12 cellular contexts compared by ENCODE assay signal in genomic region chr20:39853664-39854063, GRCh38.
A peak's percentile ranks its signal among the peaks of the same experiment; 100 is the strongest.
DNase-seq lines count a peak whose midpoint lies in the region; ATAC-seq and TF ChIP-seq lines count a peak whose summit lies in the region.
"Had no signal": no experiment of that assay in that cellular context is flagged by ENCODE, and none has a peak within 500 bp of the region (broad histone marks: within the 10 kb centered on the region; RNA-seq: fewer than 3 reads in every experiment).

No MANE protein-coding gene starts in this region.

- no peak for TF ChIP-seq CTCF in parathyroid adenoma (IDR thresholded peaks at IDR 0.05)

- peak overlapping the region; percentile 19 for H2AFZ ChIP-seq in parathyroid adenoma

- DNase-seq in stimulated activated CD4-positive, alpha-beta T cell treated with anti-CD3 and anti-CD28 coated beads, Interleukin-2, amount 100 ng/mL, for 48 hours, result no peak
- DNase-seq in NCI-H2196 (lab: John Stamatoyannopoulos, UW; ENCODE audit: unreplicated experiment), result no peak
- no peak for DNase-seq in effector CD8-positive, alpha-beta T cell (lab: John Stamatoyannopoulos, UW)
- no peak for DNase-seq in posterior vena cava (ENCODE audit: low spot score)
- DNase-seq: activated CD8-positive, alpha-beta memory T cell treated with anti-CD3 and anti-CD28 coated beads, Interleukin-2, amount 50 U/mL, for 48 hours; NCI-H1694; stimulated activated CD4-positive, alpha-beta T cell treated with anti-CD3 and anti-CD28 coated beads, Interleukin-1b, Interleukin-23, amount 100 ng/mL, for 48 hours; thyroid gland had no signal

- peaks cover 47% of the 10 kb centered on the region for H3K4me1 ChIP-seq in ectodermal cell (ENCODE audit: control insufficient read depth, insufficient read depth, low read length)
- peaks cover 49% of the 10 kb centered on the region for H3K4me1 ChIP-seq in parathyroid adenoma

- no peaks in the 10 kb centered on the region for H3K9me3 ChIP-seq in ectodermal cell (ENCODE audit: control insufficient read depth, low read length)
- no peaks in the 10 kb centered on the region for H3K9me3 ChIP-seq in parathyroid adenoma (ENCODE audit: control insufficient read depth, low read length)
- H3K9me3 ChIP-seq: thyroid gland had no signal

- 0% methylated on average over 1 of the region's 1 CpG for WGBS in ectodermal cell, 2 experiments

- no peak overlapping the region for H3K9ac ChIP-seq in parathyroid adenoma

- H3K27ac ChIP-seq in ectodermal cell (ENCODE audit: insufficient read depth, low read depth, low read length, poor library complexity, severe bottlenecking) (peak overlapping the region; percentile 85), parathyroid adenoma (peak overlapping the region; percentile 7)
- H3K27ac ChIP-seq: thyroid gland had no signal

- H3K4me2 ChIP-seq in parathyroid adenoma (ENCODE audit: low read length), result no peak overlapping the region

- H3K4me3 ChIP-seq in ectodermal cell (ENCODE audit: insufficient read depth, low read depth, low read length), result no peak overlapping the region
- no peak overlapping the region for H3K4me3 ChIP-seq in parathyroid adenoma (ENCODE audit: low read depth, low read length)
- H3K4me3 ChIP-seq: thyroid gland had no signal

- H3K36me3 ChIP-seq in ectodermal cell (ENCODE audit: control insufficient read depth, insufficient read depth, low read length), result no peaks in the 10 kb centered on the region
- no peaks in the 10 kb centered on the region for H3K36me3 ChIP-seq in parathyroid adenoma (ENCODE audit: control insufficient read depth, insufficient read depth, low read length)
- H3K36me3 ChIP-seq: thyroid gland had no signal

- no peaks in the 10 kb centered on the region for H3K79me2 ChIP-seq in parathyroid adenoma

- H3K27me3 ChIP-seq in ectodermal cell (ENCODE audit: control insufficient read depth, insufficient read depth, low read length, poor library complexity, severe bottlenecking) (peaks cover 7% of the 10 kb centered on the region), parathyroid adenoma (ENCODE audit: control insufficient read depth, insufficient read depth, low read length) (no peaks in the 10 kb centered on the region)
- H3K27me3 ChIP-seq: thyroid gland had no signal

- ATAC-seq in GM19025 (IDR thresholded peaks at IDR 0.05; ENCODE audit: low read depth, unreplicated experiment) (peak; percentile 73), HG03175 (IDR thresholded peaks at IDR 0.05; ENCODE audit: unreplicated experiment) (peak; percentile 74)

- intact Hi-C loops in posterior vena cava (cut with DNase I), result no loop called here
